1 cellular context compared by ENCODE assay signal in the genomic region with DNA sequence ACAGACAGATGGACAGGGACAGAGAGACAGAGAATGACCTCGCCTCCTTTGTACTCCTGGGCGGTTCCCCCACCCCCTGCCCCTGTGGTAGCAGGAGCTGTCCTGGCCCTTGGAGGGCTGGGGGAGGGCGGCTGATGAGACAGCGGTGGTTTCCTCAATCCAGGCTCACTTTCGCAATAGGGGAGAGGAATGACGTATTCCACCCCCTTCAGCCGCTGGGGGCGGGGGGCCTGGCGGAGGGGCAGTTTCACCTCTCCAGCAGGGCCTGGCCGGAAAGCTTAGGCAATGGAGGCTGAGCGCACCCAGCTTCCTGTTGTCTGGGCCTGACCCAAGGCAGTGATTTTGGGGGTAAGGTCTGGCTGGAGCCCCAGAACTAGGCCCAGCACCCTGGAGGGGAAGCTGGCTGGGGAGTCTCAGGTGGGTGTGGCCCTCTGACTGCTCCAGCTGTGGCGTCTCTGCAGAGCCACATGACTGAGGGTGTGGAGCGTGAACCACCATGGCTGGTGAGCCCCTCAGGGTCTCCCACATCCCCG.
TF ChIP-seq lines count a peak whose summit lies in the region.

No MANE protein-coding gene starts in this region.

TF ChIP-seq in A549, 52 proteins besides CTCF, POLR2A, EP300 and RAD21 (continued from another document):
- TF ChIP-seq, protein P1, sequence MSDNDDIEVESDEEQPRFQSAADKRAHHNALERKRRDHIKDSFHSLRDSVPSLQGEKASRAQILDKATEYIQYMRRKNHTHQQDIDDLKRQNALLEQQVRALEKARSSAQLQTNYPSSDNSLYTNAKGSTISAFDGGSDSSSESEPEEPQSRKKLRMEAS (IDR thresholded peaks at IDR 0.05): peak; percentile 92
- TF ChIP-seq MAZ (IDR thresholded peaks at IDR 0.05; ENCODE audit: borderline replicate concordance, low read depth, low read length) (peak; percentile 96; the same call in 1 of the 2 replicates), CBX2 (IDR thresholded peaks at IDR 0.05; ENCODE audit: borderline replicate concordance, low read depth) (no peak)
